Comparison of ENCODE assay signal across 28 cellular contexts in the genomic region with DNA sequence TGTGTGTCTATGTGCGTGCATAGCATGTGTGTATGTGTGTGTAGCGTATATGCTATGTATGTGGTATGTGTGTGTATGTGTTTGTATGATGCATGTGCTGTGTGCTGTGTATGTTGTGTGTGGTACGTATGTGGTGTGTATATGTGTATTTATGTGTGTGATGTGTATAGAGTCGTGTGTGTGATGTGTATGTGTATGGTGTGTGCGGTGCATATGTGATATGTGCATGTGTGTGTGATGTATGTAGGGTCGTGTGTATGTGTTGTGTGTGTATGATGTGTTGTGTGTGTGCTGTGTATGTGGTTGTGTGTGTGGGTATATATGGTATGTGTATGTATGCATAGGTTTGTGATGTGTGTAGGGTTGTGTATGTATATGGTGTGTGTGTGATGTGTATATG.
"Had no signal": no experiment of that assay in that cellular context is flagged by ENCODE, and none has a peak within 500 bp of the region (broad histone marks: within the 10 kb centered on the region; RNA-seq: fewer than 3 reads in every experiment).

No MANE protein-coding gene starts in this region.

- H3K27ac ChIP-seq: ascending aorta, cardiac muscle cell, VCaP had no signal

- H3K36me3 ChIP-seq: ascending aorta, cardiac muscle cell had no signal

- ATAC-seq: activated CD8-positive, alpha-beta memory T cell treated with anti-CD3 and anti-CD28 coated beads, Interleukin-2, amount 10 ng/mL, durations not matched to agents 7 days and 5 days; activated CD8-positive, alpha-beta T cell treated with anti-CD3 and anti-CD28 coated beads for 36 hours; activated naive CD8-positive, alpha-beta T cell treated with anti-CD3 and anti-CD28 coated beads, Interleukin-2, amount 50 U/mL, for 24 hours had no signal

- DNase-seq: activated B cell treated with CpG ODN at 0.5 μM for 24 hours; activated CD4-positive, alpha-beta memory T cell treated with anti-CD3 and anti-CD28 coated beads for 36 hours; activated CD4-positive, alpha-beta T cell treated with anti-CD3 and anti-CD28 coated beads for 4 hours; activated CD4-positive, alpha-beta T cell treated with anti-CD3 and anti-CD28 coated beads, Interleukin-2, amount 10 ng/mL, durations not matched to agents 24 days and 14 days; activated CD4-positive, alpha-beta T cell treated with anti-CD3 and anti-CD28 coated beads, Interleukin-2, amount 50 U/mL, for 1 hour; activated CD4-positive, alpha-beta T cell treated with anti-CD3 and anti-CD28 coated beads, Interleukin-2, amount 50 U/mL, for 4 hours; activated CD4-positive, CD25-positive, alpha-beta regulatory T cell treated with anti-CD3 and anti-CD28 coated beads, Interleukin-2, amount 50 U/mL, for 72 hours; activated CD8-positive, alpha-beta memory T cell treated with anti-CD3 and anti-CD28 coated beads for 24 hours; activated CD8-positive, alpha-beta memory T cell treated with anti-CD3 and anti-CD28 coated beads, Interleukin-2, amount 10 ng/mL, durations not matched to agents 7 days and 5 days; activated CD8-positive, alpha-beta memory T cell treated with anti-CD3 and anti-CD28 coated beads, Interleukin-2, amount 50 U/mL, for 48 hours; activated CD8-positive, alpha-beta T cell treated with anti-CD3 and anti-CD28 coated beads for 36 hours; activated effector memory CD4-positive, alpha-beta T cell treated with Interleukin-2 at 50 U/mL for 16 hours; activated gamma-delta T cell; activated naive CD4-positive, alpha-beta T cell treated with anti-CD3 and anti-CD28 coated beads, Interleukin-2, amount 10 ng/mL, durations not matched to agents 7 days and 5 days; activated naive CD4-positive, alpha-beta T cell treated with Interleukin-2 at 50 U/mL for 16 hours; activated naive CD8-positive, alpha-beta T cell treated with anti-CD3 and anti-CD28 coated beads, Interleukin-2, amount 10 ng/mL, durations not matched to agents 7 days and 5 days; activated naive CD8-positive, alpha-beta T cell treated with anti-CD3 and anti-CD28 coated beads, Interleukin-2, amount 50 U/mL, for 24 hours; activated T-cell treated with anti-CD3 and anti-CD28 coated beads, Interleukin-2, amount 50 U/mL, for 24 hours; activated T-cell treated with anti-CD3 and anti-CD28 coated beads, Interleukin-2, amount 50 U/mL, for 48 hours; amygdala; anterior cingulate cortex; caudate nucleus; cerebellar nuclear complex; T-helper 2 cell; T-helper 9 cell had no signal

- H3K4me3 ChIP-seq: ascending aorta, cardiac muscle cell had no signal

- H3K9me3 ChIP-seq: ascending aorta had no signal

- H3K27me3 ChIP-seq: ascending aorta, cardiac muscle cell had no signal
